ENCODE assay signal across 16 cellular contexts in genomic region chr10:91977501-91977900, GRCh38. TPM values are rescaled to one million over a fixed set of nuclear protein-coding genes. Genes with fewer than 3 reads are reported as not detected.
DNase-seq lines count a peak whose midpoint lies in the region; ATAC-seq, FAIRE-seq and TF ChIP-seq lines count a peak whose summit lies in the region.
"Had no signal": no experiment of that assay in that cellular context is flagged by ENCODE, and none has a peak within 500 bp of the region (broad histone marks: within the 10 kb centered on the region; RNA-seq: fewer than 3 reads in every experiment).

No MANE protein-coding gene starts in this region.

- no peaks in the 10 kb centered on the region for H3K27me3 ChIP-seq in thyroid gland
- H3K27me3 ChIP-seq: BLaER1 had no signal

- DNase-seq in activated CD8-positive, alpha-beta T cell treated with anti-CD3 and anti-CD28 coated beads for 36 hours: no peak
- no peak for DNase-seq in activated CD8-positive, alpha-beta T cell treated with anti-CD3 and anti-CD28 coated beads, Interleukin-2, amount 10 ng/mL, durations not matched to agents 7 days and 5 days
- DNase-seq in H54 (ENCODE audit: insufficient read length, low spot score) (no peak), dermis microvascular lymphatic vessel endothelial cell (ENCODE audit: low read depth in 2 of 2) (peak; percentile 21 to 63), memory B cell (ENCODE audit: low spot score in 2 of 2) (no peak), HK-2 (ENCODE audit: unreplicated experiment) (no peak), thyroid gland (no peak)
- no peak for DNase-seq in stimulated activated CD4-positive, alpha-beta T cell treated with anti-CD3 and anti-CD28 coated beads, Interleukin-2, amount 100 ng/mL, for 24 hours
- DNase-seq: 8988T; AML-193; Caco-2; CD8-positive, alpha-beta memory T cell; DND-41; GDM1 had no signal

- H3K9me3 Mint-ChIP-seq in activated CD8-positive, alpha-beta T cell treated with anti-CD3 and anti-CD28 coated beads for 36 hours: no peaks in the 10 kb centered on the region
- H3K9me3 Mint-ChIP-seq in activated CD8-positive, alpha-beta T cell treated with anti-CD3 and anti-CD28 coated beads, Interleukin-2, amount 10 ng/mL, durations not matched to agents 7 days and 5 days (ENCODE audit: insufficient read depth): no peaks in the 10 kb centered on the region
- peaks cover 2% of the 10 kb centered on the region for H3K9me3 Mint-ChIP-seq in memory B cell
- H3K9me3 Mint-ChIP-seq: CD8-positive, alpha-beta memory T cell had no signal

- CTCF ChIA-PET in activated CD8-positive, alpha-beta T cell treated with anti-CD3 and anti-CD28 coated beads for 36 hours (lab: Charles Lee): no interaction called here
- CTCF ChIA-PET in activated CD8-positive, alpha-beta T cell treated with anti-CD3 and anti-CD28 coated beads, Interleukin-2, amount 10 ng/mL, durations not matched to agents 7 days and 5 days (lab: Charles Lee): no interaction called here

- no peak for ATAC-seq in activated CD8-positive, alpha-beta T cell treated with anti-CD3 and anti-CD28 coated beads for 36 hours
- no peak for ATAC-seq in activated CD8-positive, alpha-beta T cell treated with anti-CD3 and anti-CD28 coated beads, Interleukin-2, amount 10 ng/mL, durations not matched to agents 7 days and 5 days
- no peak for ATAC-seq in memory B cell (ENCODE audit: low read depth)
- ATAC-seq: HCT116 had no signal

- peaks cover 54% of the 10 kb centered on the region for H3K36me3 Mint-ChIP-seq in activated CD8-positive, alpha-beta T cell treated with anti-CD3 and anti-CD28 coated beads for 36 hours (ENCODE audit: low read depth)
- peaks cover 58% of the 10 kb centered on the region for H3K36me3 Mint-ChIP-seq in activated CD8-positive, alpha-beta T cell treated with anti-CD3 and anti-CD28 coated beads, Interleukin-2, amount 10 ng/mL, durations not matched to agents 7 days and 5 days (ENCODE audit: low read depth)
- peaks cover 25% of the 10 kb centered on the region for H3K36me3 Mint-ChIP-seq in memory B cell

- H3K36me3 ChIP-seq in thyroid gland: peaks cover 8 to 11% of the 10 kb centered on the region in 2 donors

- 89 to 91% methylated on average over 2 of the region's 2 CpGs for WGBS in thyroid gland, 2 donors

- POLR2A ChIA-PET in activated CD8-positive, alpha-beta T cell treated with anti-CD3 and anti-CD28 coated beads for 36 hours (lab: Charles Lee): no interaction called here
- POLR2A ChIA-PET in activated CD8-positive, alpha-beta T cell treated with anti-CD3 and anti-CD28 coated beads, Interleukin-2, amount 10 ng/mL, durations not matched to agents 7 days and 5 days (lab: Charles Lee): no interaction called here

- no peak overlapping the region for H3K4me3 Mint-ChIP-seq in activated CD8-positive, alpha-beta T cell treated with anti-CD3 and anti-CD28 coated beads for 36 hours
- H3K4me3 Mint-ChIP-seq in activated CD8-positive, alpha-beta T cell treated with anti-CD3 and anti-CD28 coated beads, Interleukin-2, amount 10 ng/mL, durations not matched to agents 7 days and 5 days: no peak overlapping the region
- H3K4me3 Mint-ChIP-seq in memory B cell: no peak overlapping the region
- H3K4me3 Mint-ChIP-seq: CD8-positive, alpha-beta memory T cell had no signal

- TF ChIP-seq CTCF in activated CD8-positive, alpha-beta T cell treated with anti-CD3 and anti-CD28 coated beads for 36 hours (IDR thresholded peaks at IDR 0.05): no peak
- no peak for TF ChIP-seq CTCF in thyroid gland (IDR thresholded peaks at IDR 0.05)

- H3K27ac ChIP-seq in thyroid gland: no peak overlapping the region
- H3K27ac ChIP-seq: BLaER1 had no signal

- peak; percentile 74 for FAIRE-seq in H54 (lab: Jason Lieb, UNC)

- H3K9me3 ChIP-seq in thyroid gland: no peaks in the 10 kb centered on the region
- H3K9me3 ChIP-seq: BLaER1, Caco-2 had no signal

- H3K27ac Mint-ChIP-seq in activated CD8-positive, alpha-beta T cell treated with anti-CD3 and anti-CD28 coated beads for 36 hours: peak overlapping the region; percentile 2
- H3K27ac Mint-ChIP-seq in activated CD8-positive, alpha-beta T cell treated with anti-CD3 and anti-CD28 coated beads, Interleukin-2, amount 10 ng/mL, durations not matched to agents 7 days and 5 days: no peak overlapping the region
- H3K27ac Mint-ChIP-seq in memory B cell: peak overlapping the region; percentile 53

- H3K4me3 ChIP-seq in thyroid gland (replicated peaks in 1 of 3): no peak overlapping the region
- H3K4me3 ChIP-seq: BLaER1 had no signal

- H3K4me1 Mint-ChIP-seq in activated CD8-positive, alpha-beta T cell treated with anti-CD3 and anti-CD28 coated beads for 36 hours (ENCODE audit: low read depth): peaks cover 43% of the 10 kb centered on the region
- H3K4me1 Mint-ChIP-seq in activated CD8-positive, alpha-beta T cell treated with anti-CD3 and anti-CD28 coated beads, Interleukin-2, amount 10 ng/mL, durations not matched to agents 7 days and 5 days (ENCODE audit: low read depth): peaks cover 20% of the 10 kb centered on the region
- no peaks in the 10 kb centered on the region for H3K4me1 Mint-ChIP-seq in memory B cell

- no peaks in the 10 kb centered on the region for H3K27me3 Mint-ChIP-seq in activated CD8-positive, alpha-beta T cell treated with anti-CD3 and anti-CD28 coated beads for 36 hours
- no peaks in the 10 kb centered on the region for H3K27me3 Mint-ChIP-seq in activated CD8-positive, alpha-beta T cell treated with anti-CD3 and anti-CD28 coated beads, Interleukin-2, amount 10 ng/mL, durations not matched to agents 7 days and 5 days (ENCODE audit: low read depth)
- H3K27me3 Mint-ChIP-seq in memory B cell: no peaks in the 10 kb centered on the region
- H3K27me3 Mint-ChIP-seq: CD8-positive, alpha-beta memory T cell had no signal

- TF ChIP-seq POLR2A in H54 (IDR thresholded peaks at IDR 0.05; ENCODE audit: low read depth, low read length) (no peak), thyroid gland (IDR thresholded peaks at IDR 0.05) (no peak)

- intact Hi-C loops in activated CD8-positive, alpha-beta T cell treated with anti-CD3 and anti-CD28 coated beads for 36 hours (cut with micrococcal nuclease): no loop called here
- intact Hi-C loops in thyroid gland (cut with DNase I): no loop called here

- no peaks in the 10 kb centered on the region for H3K4me1 ChIP-seq in thyroid gland
- H3K4me1 ChIP-seq: BLaER1, Caco-2 had no signal

RNA-seq across cellular contexts. Expression of gene BTAF1, which starts 53.9 kb away (rescaled TPM):
- 10 to 100 TPM; 73.4 to 75.3 TPM for total RNA-seq in activated CD8-positive, alpha-beta T cell treated with anti-CD3 and anti-CD28 coated beads for 36 hours
- total RNA-seq in activated CD8-positive, alpha-beta T cell treated with anti-CD3 and anti-CD28 coated beads, Interleukin-2, amount 10 ng/mL, durations not matched to agents 7 days and 5 days: 10 to 100 TPM; 40.9 to 41.0 TPM
- total RNA-seq in dermis microvascular lymphatic vessel endothelial cell (23.7 and 25.8 TPM in 2 replicates), thyroid gland (10 to 100 TPM; 42.6 to 61.3 (median 46.6) TPM)

Comparison
In these comparisons a context has a peak if more than half of its experiments do, and no peak if none do; other contexts are left out.
1. DNase-seq: peak in dermis microvascular lymphatic vessel endothelial cell (2 of 2); none in activated CD8-positive, alpha-beta T cell treated with anti-CD3 and anti-CD28 coated beads for 36 hours (single experiment), activated CD8-positive, alpha-beta T cell treated with anti-CD3 and anti-CD28 coated beads, Interleukin-2, amount 10 ng/mL, durations not matched to agents 7 days and 5 days (single experiment), H54 (single experiment), memory B cell (0 of 2), HK-2 (single experiment), stimulated activated CD4-positive, alpha-beta T cell treated with anti-CD3 and anti-CD28 coated beads, Interleukin-2, amount 100 ng/mL, for 24 hours (0 of 2) and thyroid gland (0 of 2).